ENCODE assay signal across 16 cellular contexts in genomic region chr2:219409619-219410018, GRCh38. TPM values are rescaled to one million over a fixed set of nuclear protein-coding genes. Genes with fewer than 3 reads are reported as not detected.
"Had no signal": no experiment of that assay in that cellular context is flagged by ENCODE, and none has a peak within 500 bp of the region (broad histone marks: within the 10 kb centered on the region; RNA-seq: fewer than 3 reads in every experiment).

No MANE protein-coding gene starts in this region.

- H3K36me3 ChIP-seq: thyroid gland had no signal

- DNase-seq: activated CD4-positive, alpha-beta T cell treated with anti-CD3 and anti-CD28 coated beads, Interleukin-2, amount 50 U/mL, for 1 hour; cerebellar nuclear complex; foreskin melanocyte; hippocampal formation; kidney glomerular epithelial cell; SIG-M5; stimulated activated CD4-positive, alpha-beta T cell treated with anti-CD3 and anti-CD28 coated beads, Interleukin-15, amount 100 ng/mL, for 24 hours; stimulated activated CD4-positive, alpha-beta T cell treated with anti-CD3 and anti-CD28 coated beads, Interleukin-4, amount 100 ng/mL, for 24 hours; T-helper 17 cell; thyroid gland had no signal

- ATAC-seq: naive thymus-derived CD8-positive, alpha-beta T cell; T-helper 17 cell had no signal

- H3K27me3 ChIP-seq: thyroid gland had no signal

- H3K4me1 ChIP-seq: thyroid gland had no signal

- H3K9me3 ChIP-seq: thyroid gland had no signal

- H3K4me3 ChIP-seq: lung, thyroid gland had no signal

- H3K27ac ChIP-seq: thyroid gland had no signal

- FAIRE-seq: endometrium had no signal

RNA-seq across cellular contexts. Expression of gene DES, which starts 8.6 kb away (rescaled TPM):
- total RNA-seq: activated CD8-positive, alpha-beta memory T cell treated with anti-CD3 and anti-CD28 coated beads for 36 hours; activated T-helper 2 cell treated with anti-CD3 and anti-CD28 coated beads, Interferon-gamma antibody, Interleukin-2, Interleukin-4, amounts not matched to agents 10 μg/mL and 5 μg/mL and 100 μg/mL, durations not matched to agents 14 hours and 24 hours and 36 hours; dermis microvascular lymphatic vessel endothelial cell; naive thymus-derived CD8-positive, alpha-beta T cell; T-helper 17 cell had no signal
- polyA plus RNA-seq: naive thymus-derived CD8-positive, alpha-beta T cell had no signal

RNA-seq across cellular contexts. Expression of gene SPEG, which starts 25.0 kb away (rescaled TPM):
- total RNA-seq: activated T-helper 2 cell treated with anti-CD3 and anti-CD28 coated beads, Interferon-gamma antibody, Interleukin-2, Interleukin-4, amounts not matched to agents 10 μg/mL and 5 μg/mL and 100 μg/mL, durations not matched to agents 14 hours and 24 hours and 36 hours had no signal
